ENCODE assay signal across 9 cellular contexts in genomic region chr18:74796928-74797576, GRCh38.
A peak's percentile ranks its signal among the peaks of the same experiment; 100 is the strongest.
DNase-seq lines count a peak whose midpoint lies in the region; ATAC-seq and TF ChIP-seq lines count a peak whose summit lies in the region.
"Had no signal": no experiment of that assay in that cellular context is flagged by ENCODE, and none has a peak within 500 bp of the region (broad histone marks: within the 10 kb centered on the region; RNA-seq: fewer than 3 reads in every experiment).

No MANE protein-coding gene starts in this region.

- intact Hi-C loops in naive thymus-derived CD4-positive, alpha-beta T cell (cut with micrococcal nuclease): no loop called here
- intact Hi-C loops in PC-9 (cut with micrococcal nuclease; ENCODE audit: unreplicated experiment): no loop called here

- no peak overlapping the region for H3K27ac Mint-ChIP-seq in stimulated activated effector memory CD8-positive, alpha-beta T cell treated with anti-CD3 and anti-CD28 coated beads, Interleukin-12 subunit alpha, Interleukin-12 subunit beta, amount 100 ng/mL, for 72 hours
- H3K27ac Mint-ChIP-seq in naive thymus-derived CD4-positive, alpha-beta T cell: no peak overlapping the region

- H3K4me2 ChIP-seq in PC-9: no peak overlapping the region

- H4K20me1 ChIP-seq in PC-9 (ENCODE audit: insufficient read depth): no peaks in the 10 kb centered on the region

- BruUV-seq in PC-9 (replicated peaks; lab: Mats Ljungman, UMichigan): no TSS peak

- 0 out of 2 replicates have a peak, but pooled peaks cover 6% of the 10 kb centered on the region for H3K9me2 ChIP-seq in PC-9 (ENCODE audit: insufficient read depth)

- DNase-seq in activated CD4-positive, CD25-positive, alpha-beta regulatory T cell treated with anti-CD3 and anti-CD28 coated beads, Interleukin-2, amount 50 U/mL, for 72 hours: no peak
- peak; percentile 63 for DNase-seq in NCI-H226
- DNase-seq in foreskin fibroblast: peak; percentile 57 to 74
- no peak for DNase-seq in stimulated activated effector memory CD8-positive, alpha-beta T cell treated with anti-CD3 and anti-CD28 coated beads, Interleukin-12 subunit alpha, Interleukin-12 subunit beta, amount 100 ng/mL, for 72 hours (ENCODE audit: low spot score in 2 of 2)
- no peak for DNase-seq in naive thymus-derived CD4-positive, alpha-beta T cell
- DNase-seq in PC-9: no peak

- TF ChIP-seq CTCF in foreskin fibroblast (IDR thresholded peaks at IDR 0.05; ENCODE audit: low read depth, low read length) (no peak), PC-9 (conservative IDR thresholded peaks at IDR 0.05) (no peak)

- H3K27me3 Mint-ChIP-seq in naive thymus-derived CD4-positive, alpha-beta T cell: no peaks in the 10 kb centered on the region
- H3K27me3 Mint-ChIP-seq: CD4-positive, CD25-positive, alpha-beta regulatory T cell had no signal

- H3K36me3 Mint-ChIP-seq in stimulated activated effector memory CD8-positive, alpha-beta T cell treated with anti-CD3 and anti-CD28 coated beads, Interleukin-12 subunit alpha, Interleukin-12 subunit beta, amount 100 ng/mL, for 72 hours: no peaks in the 10 kb centered on the region
- H3K36me3 Mint-ChIP-seq in naive thymus-derived CD4-positive, alpha-beta T cell: peaks cover 0 to 22% (median 9%) of the 10 kb centered on the region in 5 donors
- H3K36me3 Mint-ChIP-seq: CD4-positive, CD25-positive, alpha-beta regulatory T cell had no signal

- H3K27ac ChIP-seq in naive thymus-derived CD4-positive, alpha-beta T cell (ENCODE audit: low read depth, low read length): no peak overlapping the region
- H3K27ac ChIP-seq in PC-9: no peak overlapping the region

- H3K9me3 ChIP-seq in naive thymus-derived CD4-positive, alpha-beta T cell (ENCODE audit: control insufficient read depth in 2 of 3, low read length in 3 of 3): no peaks in the 10 kb centered on the region
- no peaks in the 10 kb centered on the region for H3K9me3 ChIP-seq in PC-9 (ENCODE audit: insufficient read depth, low read depth)

- H3K4me3 Mint-ChIP-seq in stimulated activated effector memory CD8-positive, alpha-beta T cell treated with anti-CD3 and anti-CD28 coated beads, Interleukin-12 subunit alpha, Interleukin-12 subunit beta, amount 100 ng/mL, for 72 hours: peak overlapping the region; percentile 28
- H3K4me3 Mint-ChIP-seq in naive thymus-derived CD4-positive, alpha-beta T cell: no peak overlapping the region

- CTCF ChIA-PET in naive thymus-derived CD4-positive, alpha-beta T cell (lab: Charles Lee): no interaction called here
- CTCF ChIA-PET in PC-9 (lab: Charles Lee): no interaction called here

- H3K36me3 ChIP-seq in naive thymus-derived CD4-positive, alpha-beta T cell (ENCODE audit: control insufficient read depth in 2 of 3, insufficient read depth in 3 of 3, low read length in 3 of 3): no peaks in the 10 kb centered on the region
- no peaks in the 10 kb centered on the region for H3K36me3 ChIP-seq in PC-9 (ENCODE audit: low read depth)

- peak overlapping the region; percentile 13 to 39 for H3K4me3 ChIP-seq in foreskin fibroblast (ENCODE audit: low read depth in 1 of 2, low read length in 2 of 2)
- H3K4me3 ChIP-seq in naive thymus-derived CD4-positive, alpha-beta T cell (ENCODE audit: low read length): no peak overlapping the region
- no peak overlapping the region for H3K4me3 ChIP-seq in PC-9

- H3K4me1 ChIP-seq in naive thymus-derived CD4-positive, alpha-beta T cell (ENCODE audit: control insufficient read depth in 2 of 2, insufficient read depth in 2 of 2, low read length in 2 of 2): no peaks in the 10 kb centered on the region
- H3K4me1 ChIP-seq in PC-9 (replicated peaks; ENCODE audit: insufficient read depth): peaks cover 5% of the 10 kb centered on the region

- no peaks in the 10 kb centered on the region for H3K9me3 Mint-ChIP-seq in stimulated activated effector memory CD8-positive, alpha-beta T cell treated with anti-CD3 and anti-CD28 coated beads, Interleukin-12 subunit alpha, Interleukin-12 subunit beta, amount 100 ng/mL, for 72 hours
- no peaks in the 10 kb centered on the region for H3K9me3 Mint-ChIP-seq in naive thymus-derived CD4-positive, alpha-beta T cell
- H3K9me3 Mint-ChIP-seq: CD4-positive, CD25-positive, alpha-beta regulatory T cell had no signal

- no peaks in the 10 kb centered on the region for H3F3A ChIP-seq in PC-9 (ENCODE audit: insufficient read depth, low read depth)

- H3K79me2 ChIP-seq in PC-9 (ENCODE audit: low read depth): no peaks in the 10 kb centered on the region

- no peak overlapping the region for H2AFZ ChIP-seq in PC-9

- POLR2A ChIA-PET in naive thymus-derived CD4-positive, alpha-beta T cell (lab: Charles Lee): no interaction called here
- POLR2A ChIA-PET in PC-9 (lab: Charles Lee; ENCODE audit: unreplicated experiment): no interaction called here

- H3K4me1 Mint-ChIP-seq in stimulated activated effector memory CD8-positive, alpha-beta T cell treated with anti-CD3 and anti-CD28 coated beads, Interleukin-12 subunit alpha, Interleukin-12 subunit beta, amount 100 ng/mL, for 72 hours: peaks cover 16% of the 10 kb centered on the region
- H3K4me1 Mint-ChIP-seq in naive thymus-derived CD4-positive, alpha-beta T cell: peaks cover 0 to 11% (median 5%) of the 10 kb centered on the region in 7 donors

- no peaks in the 10 kb centered on the region for H3K27me3 ChIP-seq in naive thymus-derived CD4-positive, alpha-beta T cell (ENCODE audit: control insufficient read depth in 2 of 2, insufficient read depth in 2 of 2, low read length in 2 of 2)
- H3K27me3 ChIP-seq in PC-9 (ENCODE audit: insufficient read depth, low read depth): no peaks in the 10 kb centered on the region

- peak; percentile 95 to 99 for ATAC-seq in activated CD4-positive, CD25-positive, alpha-beta regulatory T cell treated with anti-CD3 and anti-CD28 coated beads, Interleukin-2, amount 50 U/mL, for 24 hours
- ATAC-seq in HG02588 (IDR thresholded peaks at IDR 0.05; ENCODE audit: unreplicated experiment): peak; percentile 99
- ATAC-seq in stimulated activated effector memory CD8-positive, alpha-beta T cell treated with anti-CD3 and anti-CD28 coated beads, Interleukin-12 subunit alpha, Interleukin-12 subunit beta, amount 100 ng/mL, for 72 hours: peak; percentile 100
- no peak for ATAC-seq in naive thymus-derived CD4-positive, alpha-beta T cell

Comparison
In these comparisons a context has a peak if more than half of its experiments do, and no peak if none do; other contexts are left out.
1. DNase-seq: peak in NCI-H226 (single experiment) and foreskin fibroblast (2 of 2); none in activated CD4-positive, CD25-positive, alpha-beta regulatory T cell treated with anti-CD3 and anti-CD28 coated beads, Interleukin-2, amount 50 U/mL, for 72 hours (single experiment), stimulated activated effector memory CD8-positive, alpha-beta T cell treated with anti-CD3 and anti-CD28 coated beads, Interleukin-12 subunit alpha, Interleukin-12 subunit beta, amount 100 ng/mL, for 72 hours (0 of 2), naive thymus-derived CD4-positive, alpha-beta T cell (0 of 9) and PC-9 (0 of 2).
2. H3K4me3 ChIP-seq: peak in foreskin fibroblast (2 of 2); none in naive thymus-derived CD4-positive, alpha-beta T cell (single experiment) and PC-9 (single experiment).